1 cellular context compared by ENCODE assay signal in genomic region chr6:3403244-3404154, GRCh38.
A peak's percentile ranks its signal among the peaks of the same experiment; 100 is the strongest.
TF ChIP-seq lines count a peak whose summit lies in the region.

No MANE protein-coding gene starts in this region.

TF ChIP-seq in HepG2, 621 proteins besides CTCF, POLR2A, EP300 and RAD21 (continued from another document and continues in another):
- TF ChIP-seq TRAFD1 (CRISPR knock-in tag; IDR thresholded peaks at IDR 0.05; ENCODE audit: borderline replicate concordance) (no peak), MEF2D (CRISPR knock-in tag; IDR thresholded peaks at IDR 0.05) (peak; percentile 98), ZGPAT (CRISPR knock-in tag; IDR thresholded peaks at IDR 0.05) (peak; percentile 99), ZNF577 (CRISPR knock-in tag; IDR thresholded peaks at IDR 0.05; ENCODE audit: borderline replicate concordance, low read depth) (no peak), ZNF207 (IDR thresholded peaks at IDR 0.05; ENCODE audit: borderline replicate concordance) (no peak), UBTF (CRISPR knock-in tag; IDR thresholded peaks at IDR 0.05) (peak; percentile 60; the same call in 1 of the 2 replicates), ZMYM3 (CRISPR knock-in tag; IDR thresholded peaks at IDR 0.05) (peak; percentile 84), ATF7-NPFF (CRISPR knock-in tag; IDR thresholded peaks at IDR 0.05; ENCODE audit: low read depth) (peak; percentile 84), SYNCRIP (IDR thresholded peaks at IDR 0.05; ENCODE audit: insufficient read depth, low read depth, low read length) (no peak), AKNA (CRISPR knock-in tag; IDR thresholded peaks at IDR 0.05; ENCODE audit: borderline replicate concordance) (no peak), GATAD2A (CRISPR knock-in tag; IDR thresholded peaks at IDR 0.05) (peak; percentile 100), PITX1 (CRISPR knock-in tag; IDR thresholded peaks at IDR 0.05) (peak; percentile 99), MXI1 (IDR thresholded peaks at IDR 0.05; ENCODE audit: borderline replicate concordance, low read depth, low read length) (peak; percentile 91; the same call in 1 of the 3 replicates), FOXA3 (CRISPR knock-in tag; IDR thresholded peaks at IDR 0.05) (peak; percentile 99), ZNF790 (CRISPR knock-in tag; IDR thresholded peaks at IDR 0.05; ENCODE audit: borderline replicate concordance) (no peak), SP2 (CRISPR knock-in tag; IDR thresholded peaks at IDR 0.05) (no peak), RERE (CRISPR knock-in tag; IDR thresholded peaks at IDR 0.05; ENCODE audit: low read depth) (peak; percentile 98), ARID4A (CRISPR knock-in tag; IDR thresholded peaks at IDR 0.05; ENCODE audit: borderline replicate concordance) (peak; percentile 72; the same call in 1 of the 2 replicates), JARID2 (CRISPR knock-in tag; IDR thresholded peaks at IDR 0.05; ENCODE audit: insufficient replicate concordance) (no peak), HNRNPH1 (optimal IDR thresholded peaks at IDR 0.05; ENCODE audit: low read depth, low read length) (no peak), RNF219 (CRISPR knock-in tag; IDR thresholded peaks at IDR 0.05) (no peak; the same call in 1 of the 2 replicates), TBP (CRISPR knock-in tag; IDR thresholded peaks at IDR 0.05) (no peak), MIER2 (CRISPR knock-in tag; IDR thresholded peaks at IDR 0.05) (peak; percentile 71; the same call in 1 of the 2 replicates), AGO2 (optimal IDR thresholded peaks at IDR 0.05; ENCODE audit: low read depth, low read length) (peak; percentile 25), MED8 (CRISPR knock-in tag; IDR thresholded peaks at IDR 0.05; ENCODE audit: insufficient replicate concordance) (peak; percentile 96), ZNF512 (CRISPR knock-in tag; IDR thresholded peaks at IDR 0.05) (no peak), NFKB2 (CRISPR knock-in tag; IDR thresholded peaks at IDR 0.05; ENCODE audit: borderline replicate concordance) (no peak)
